ENCODE assay signal across 1 cellular context in the genomic region with DNA sequence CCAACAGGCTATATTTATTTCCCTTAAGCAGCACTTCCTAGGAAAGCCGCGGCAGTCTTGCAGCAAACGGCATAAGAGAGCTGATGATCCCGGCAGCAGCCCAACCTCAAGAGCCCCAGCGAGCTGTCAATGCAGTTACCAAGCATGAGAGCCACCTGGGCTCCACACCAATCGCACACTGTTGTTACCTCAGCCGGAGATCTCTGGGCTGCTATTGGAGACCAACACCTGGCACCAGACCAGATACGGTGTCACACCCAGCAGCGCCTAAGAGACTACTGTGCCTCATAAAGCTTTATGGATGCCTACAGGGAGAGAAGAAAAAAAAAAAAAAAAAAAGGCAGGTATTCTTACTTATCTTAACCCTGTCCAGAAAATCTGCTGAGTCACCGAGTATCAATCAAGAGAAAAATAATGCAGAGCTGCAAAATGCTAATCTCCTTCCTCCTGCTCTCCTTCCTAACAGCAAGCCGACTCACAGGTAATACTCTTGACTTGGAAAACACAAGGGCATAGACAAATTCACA.
TF ChIP-seq lines count a peak whose summit lies in the region.

No MANE protein-coding gene starts in this region.

TF ChIP-seq in K562, 482 proteins besides CTCF, POLR2A, EP300 and RAD21 (continues in another document):
- peak; percentile 98 for TF ChIP-seq NFE2 (IDR thresholded peaks at IDR 0.05; ENCODE audit: low read depth)
- TF ChIP-seq BACH1 (tag; IDR thresholded peaks at IDR 0.05), result peak; percentile 96
- peak; percentile 27; the same call in 1 of the 2 replicates for TF ChIP-seq ATF7 (IDR thresholded peaks at IDR 0.05)
- TF ChIP-seq, protein P1, sequence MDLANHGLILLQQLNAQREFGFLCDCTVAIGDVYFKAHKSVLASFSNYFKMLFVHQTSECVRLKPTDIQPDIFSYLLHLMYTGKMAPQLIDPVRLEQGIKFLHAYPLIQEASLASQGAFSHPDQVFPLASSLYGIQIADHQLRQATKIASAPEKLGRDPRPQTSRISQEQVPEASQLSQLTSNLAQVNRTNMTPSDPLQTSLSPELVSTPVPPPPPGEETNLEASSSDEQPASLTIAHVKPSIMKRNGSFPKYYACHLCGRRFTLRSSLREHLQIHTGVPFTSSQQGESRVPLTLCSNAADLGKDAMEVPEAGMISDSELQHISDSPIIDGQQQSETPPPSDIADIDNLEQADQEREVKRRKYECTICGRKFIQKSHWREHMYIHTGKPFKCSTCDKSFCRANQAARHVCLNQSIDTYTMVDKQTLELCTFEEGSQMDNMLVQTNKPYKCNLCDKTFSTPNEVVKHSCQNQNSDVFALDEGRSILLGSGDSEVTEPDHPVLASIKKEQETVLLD (IDR thresholded peaks at IDR 0.05), result peak; percentile 45; the same call in 1 of the 2 replicates
- peak; percentile 95 for TF ChIP-seq DPF2 (IDR thresholded peaks at IDR 0.05)
- TF ChIP-seq NR4A1 (CRISPR knock-in tag; IDR thresholded peaks at IDR 0.05), result no peak
- 0 out of 2 replicates have a peak, but pooled peaks have one; percentile 40 for TF ChIP-seq NR4A1 (tag; IDR thresholded peaks at IDR 0.05)
- TF ChIP-seq BMI1 (IDR thresholded peaks at IDR 0.05; ENCODE audit: low read length), result no peak
- 0 out of 2 replicates have a peak, but pooled peaks have one; percentile 16 for TF ChIP-seq ARID2 (IDR thresholded peaks at IDR 0.05)
- peak; percentile 96 for TF ChIP-seq MAFK (IDR thresholded peaks at IDR 0.05; ENCODE audit: low read length)
- peak; percentile 50 to 52; a peak in 3 of 4 replicates for TF ChIP-seq TRIM24 (IDR thresholded peaks at IDR 0.05)
- TF ChIP-seq L3MBTL2 (IDR thresholded peaks at IDR 0.05), result peak; percentile 33; the same call in 1 of the 2 replicates
- 0 out of 2 replicates have a peak, but pooled peaks have one; percentile 24 for TF ChIP-seq BCOR (IDR thresholded peaks at IDR 0.05)
- TF ChIP-seq FOSL1 (tag; conservative IDR thresholded peaks at IDR 0.05), result peak; percentile 46; the same call in 1 of the 2 replicates
- TF ChIP-seq, protein P2, sequence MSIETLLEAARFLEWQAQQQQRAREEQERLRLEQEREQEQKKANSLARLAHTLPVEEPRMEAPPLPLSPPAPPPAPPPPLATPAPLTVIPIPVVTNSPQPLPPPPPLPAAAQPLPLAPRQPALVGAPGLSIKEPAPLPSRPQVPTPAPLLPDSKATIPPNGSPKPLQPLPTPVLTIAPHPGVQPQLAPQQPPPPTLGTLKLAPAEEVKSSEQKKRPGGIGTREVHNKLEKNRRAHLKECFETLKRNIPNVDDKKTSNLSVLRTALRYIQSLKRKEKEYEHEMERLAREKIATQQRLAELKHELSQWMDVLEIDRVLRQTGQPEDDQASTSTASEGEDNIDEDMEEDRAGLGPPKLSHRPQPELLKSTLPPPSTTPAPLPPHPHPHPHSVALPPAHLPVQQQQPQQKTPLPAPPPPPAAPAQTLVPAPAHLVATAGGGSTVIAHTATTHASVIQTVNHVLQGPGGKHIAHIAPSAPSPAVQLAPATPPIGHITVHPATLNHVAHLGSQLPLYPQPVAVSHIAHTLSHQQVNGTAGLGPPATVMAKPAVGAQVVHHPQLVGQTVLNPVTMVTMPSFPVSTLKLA (conservative IDR thresholded peaks at IDR 0.05), result 0 out of 4 replicates have a peak, but pooled peaks of 1 of the 2 experiments have one; percentile 16
- peak; percentile 99 for TF ChIP-seq MAFG (tag; conservative IDR thresholded peaks at IDR 0.05)
- TF ChIP-seq, protein P3, sequence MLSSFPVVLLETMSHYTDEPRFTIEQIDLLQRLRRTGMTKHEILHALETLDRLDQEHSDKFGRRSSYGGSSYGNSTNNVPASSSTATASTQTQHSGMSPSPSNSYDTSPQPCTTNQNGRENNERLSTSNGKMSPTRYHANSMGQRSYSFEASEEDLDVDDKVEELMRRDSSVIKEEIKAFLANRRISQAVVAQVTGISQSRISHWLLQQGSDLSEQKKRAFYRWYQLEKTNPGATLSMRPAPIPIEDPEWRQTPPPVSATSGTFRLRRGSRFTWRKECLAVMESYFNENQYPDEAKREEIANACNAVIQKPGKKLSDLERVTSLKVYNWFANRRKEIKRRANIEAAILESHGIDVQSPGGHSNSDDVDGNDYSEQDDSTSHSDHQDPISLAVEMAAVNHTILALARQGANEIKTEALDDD (IDR thresholded peaks at IDR 0.05), result 0 out of 2 replicates have a peak, but pooled peaks have one; percentile 23
- peak in 1 of 2 experiments; percentile 69; a peak in 1 of 4 replicates for TF ChIP-seq ARNT (IDR thresholded peaks at IDR 0.05)
- TF ChIP-seq EP400 (IDR thresholded peaks at IDR 0.05), result peak; percentile 38
- TF ChIP-seq HDAC3 (IDR thresholded peaks at IDR 0.05; ENCODE audit: borderline replicate concordance, partially characterized antibody), result no peak
- TF ChIP-seq, protein P4, sequence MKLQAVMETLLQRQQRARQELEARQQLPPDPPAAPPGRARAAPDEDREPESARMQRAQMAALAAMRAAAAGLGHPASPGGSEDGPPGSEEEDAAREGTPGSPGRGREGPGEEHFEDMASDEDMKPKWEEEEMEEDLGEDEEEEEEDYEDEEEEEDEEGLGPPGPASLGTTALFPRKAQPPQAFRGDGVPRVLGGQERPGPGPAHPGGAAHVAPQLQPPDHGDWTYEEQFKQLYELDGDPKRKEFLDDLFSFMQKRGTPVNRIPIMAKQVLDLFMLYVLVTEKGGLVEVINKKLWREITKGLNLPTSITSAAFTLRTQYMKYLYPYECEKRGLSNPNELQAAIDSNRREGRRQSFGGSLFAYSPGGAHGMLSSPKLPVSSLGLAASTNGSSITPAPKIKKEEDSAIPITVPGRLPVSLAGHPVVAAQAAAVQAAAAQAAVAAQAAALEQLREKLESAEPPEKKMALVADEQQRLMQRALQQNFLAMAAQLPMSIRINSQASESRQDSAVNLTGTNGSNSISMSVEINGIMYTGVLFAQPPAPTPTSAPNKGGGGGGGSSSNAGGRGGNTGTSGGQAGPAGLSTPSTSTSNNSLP (IDR thresholded peaks at IDR 0.05; ENCODE audit: borderline replicate concordance, low read depth, low read length), result 0 out of 2 replicates have a peak, but pooled peaks have one; percentile 59
- TF ChIP-seq NELFE (IDR thresholded peaks at IDR 0.05; ENCODE audit: insufficient read depth, insufficient read length), result no peak
- TF ChIP-seq, protein P5, sequence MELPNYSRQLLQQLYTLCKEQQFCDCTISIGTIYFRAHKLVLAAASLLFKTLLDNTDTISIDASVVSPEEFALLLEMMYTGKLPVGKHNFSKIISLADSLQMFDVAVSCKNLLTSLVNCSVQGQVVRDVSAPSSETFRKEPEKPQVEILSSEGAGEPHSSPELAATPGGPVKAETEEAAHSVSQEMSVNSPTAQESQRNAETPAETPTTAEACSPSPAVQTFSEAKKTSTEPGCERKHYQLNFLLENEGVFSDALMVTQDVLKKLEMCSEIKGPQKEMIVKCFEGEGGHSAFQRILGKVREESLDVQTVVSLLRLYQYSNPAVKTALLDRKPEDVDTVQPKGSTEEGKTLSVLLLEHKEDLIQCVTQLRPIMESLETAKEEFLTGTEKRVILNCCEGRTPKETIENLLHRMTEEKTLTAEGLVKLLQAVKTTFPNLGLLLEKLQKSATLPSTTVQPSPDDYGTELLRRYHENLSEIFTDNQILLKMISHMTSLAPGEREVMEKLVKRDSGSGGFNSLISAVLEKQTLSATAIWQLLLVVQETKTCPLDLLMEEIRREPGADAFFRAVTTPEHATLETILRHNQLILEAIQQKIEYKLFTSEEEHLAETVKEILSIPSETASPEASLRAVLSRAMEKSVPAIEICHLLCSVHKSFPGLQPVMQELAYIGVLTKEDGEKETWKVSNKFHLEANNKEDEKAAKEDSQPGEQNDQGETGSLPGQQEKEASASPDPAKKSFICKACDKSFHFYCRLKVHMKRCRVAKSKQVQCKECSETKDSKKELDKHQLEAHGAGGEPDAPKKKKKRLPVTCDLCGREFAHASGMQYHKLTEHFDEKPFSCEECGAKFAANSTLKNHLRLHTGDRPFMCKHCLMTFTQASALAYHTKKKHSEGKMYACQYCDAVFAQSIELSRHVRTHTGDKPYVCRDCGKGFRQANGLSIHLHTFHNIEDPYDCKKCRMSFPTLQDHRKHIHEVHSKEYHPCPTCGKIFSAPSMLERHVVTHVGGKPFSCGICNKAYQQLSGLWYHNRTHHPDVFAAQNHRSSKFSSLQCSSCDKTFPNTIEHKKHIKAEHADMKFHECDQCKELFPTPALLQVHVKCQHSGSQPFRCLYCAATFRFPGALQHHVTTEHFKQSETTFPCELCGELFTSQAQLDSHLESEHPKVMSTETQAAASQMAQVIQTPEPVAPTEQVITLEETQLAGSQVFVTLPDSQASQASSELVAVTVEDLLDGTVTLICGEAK (IDR thresholded peaks at IDR 0.05), result peak; percentile 92
- TF ChIP-seq, protein P5 (CRISPR knock-in tag; IDR thresholded peaks at IDR 0.05), result peak; percentile 92
- peak; percentile 12 to 29; a peak in 1 of 4 replicates for TF ChIP-seq KDM1A (IDR thresholded peaks at IDR 0.05)
- peak; percentile 38; the same call in 1 of the 2 replicates for TF ChIP-seq TAL1 (IDR thresholded peaks at IDR 0.05)
- no peak for TF ChIP-seq CAMTA2 (CRISPR knock-in tag; conservative IDR thresholded peaks at IDR 0.05)
- TF ChIP-seq SMAD4 (CRISPR knock-in tag; conservative IDR thresholded peaks at IDR 0.05), result peak; percentile 50
- TF ChIP-seq ZNF384 (IDR thresholded peaks at IDR 0.05; ENCODE audit: low read depth, low read length), result peak; percentile 97
- TF ChIP-seq, protein P6, sequence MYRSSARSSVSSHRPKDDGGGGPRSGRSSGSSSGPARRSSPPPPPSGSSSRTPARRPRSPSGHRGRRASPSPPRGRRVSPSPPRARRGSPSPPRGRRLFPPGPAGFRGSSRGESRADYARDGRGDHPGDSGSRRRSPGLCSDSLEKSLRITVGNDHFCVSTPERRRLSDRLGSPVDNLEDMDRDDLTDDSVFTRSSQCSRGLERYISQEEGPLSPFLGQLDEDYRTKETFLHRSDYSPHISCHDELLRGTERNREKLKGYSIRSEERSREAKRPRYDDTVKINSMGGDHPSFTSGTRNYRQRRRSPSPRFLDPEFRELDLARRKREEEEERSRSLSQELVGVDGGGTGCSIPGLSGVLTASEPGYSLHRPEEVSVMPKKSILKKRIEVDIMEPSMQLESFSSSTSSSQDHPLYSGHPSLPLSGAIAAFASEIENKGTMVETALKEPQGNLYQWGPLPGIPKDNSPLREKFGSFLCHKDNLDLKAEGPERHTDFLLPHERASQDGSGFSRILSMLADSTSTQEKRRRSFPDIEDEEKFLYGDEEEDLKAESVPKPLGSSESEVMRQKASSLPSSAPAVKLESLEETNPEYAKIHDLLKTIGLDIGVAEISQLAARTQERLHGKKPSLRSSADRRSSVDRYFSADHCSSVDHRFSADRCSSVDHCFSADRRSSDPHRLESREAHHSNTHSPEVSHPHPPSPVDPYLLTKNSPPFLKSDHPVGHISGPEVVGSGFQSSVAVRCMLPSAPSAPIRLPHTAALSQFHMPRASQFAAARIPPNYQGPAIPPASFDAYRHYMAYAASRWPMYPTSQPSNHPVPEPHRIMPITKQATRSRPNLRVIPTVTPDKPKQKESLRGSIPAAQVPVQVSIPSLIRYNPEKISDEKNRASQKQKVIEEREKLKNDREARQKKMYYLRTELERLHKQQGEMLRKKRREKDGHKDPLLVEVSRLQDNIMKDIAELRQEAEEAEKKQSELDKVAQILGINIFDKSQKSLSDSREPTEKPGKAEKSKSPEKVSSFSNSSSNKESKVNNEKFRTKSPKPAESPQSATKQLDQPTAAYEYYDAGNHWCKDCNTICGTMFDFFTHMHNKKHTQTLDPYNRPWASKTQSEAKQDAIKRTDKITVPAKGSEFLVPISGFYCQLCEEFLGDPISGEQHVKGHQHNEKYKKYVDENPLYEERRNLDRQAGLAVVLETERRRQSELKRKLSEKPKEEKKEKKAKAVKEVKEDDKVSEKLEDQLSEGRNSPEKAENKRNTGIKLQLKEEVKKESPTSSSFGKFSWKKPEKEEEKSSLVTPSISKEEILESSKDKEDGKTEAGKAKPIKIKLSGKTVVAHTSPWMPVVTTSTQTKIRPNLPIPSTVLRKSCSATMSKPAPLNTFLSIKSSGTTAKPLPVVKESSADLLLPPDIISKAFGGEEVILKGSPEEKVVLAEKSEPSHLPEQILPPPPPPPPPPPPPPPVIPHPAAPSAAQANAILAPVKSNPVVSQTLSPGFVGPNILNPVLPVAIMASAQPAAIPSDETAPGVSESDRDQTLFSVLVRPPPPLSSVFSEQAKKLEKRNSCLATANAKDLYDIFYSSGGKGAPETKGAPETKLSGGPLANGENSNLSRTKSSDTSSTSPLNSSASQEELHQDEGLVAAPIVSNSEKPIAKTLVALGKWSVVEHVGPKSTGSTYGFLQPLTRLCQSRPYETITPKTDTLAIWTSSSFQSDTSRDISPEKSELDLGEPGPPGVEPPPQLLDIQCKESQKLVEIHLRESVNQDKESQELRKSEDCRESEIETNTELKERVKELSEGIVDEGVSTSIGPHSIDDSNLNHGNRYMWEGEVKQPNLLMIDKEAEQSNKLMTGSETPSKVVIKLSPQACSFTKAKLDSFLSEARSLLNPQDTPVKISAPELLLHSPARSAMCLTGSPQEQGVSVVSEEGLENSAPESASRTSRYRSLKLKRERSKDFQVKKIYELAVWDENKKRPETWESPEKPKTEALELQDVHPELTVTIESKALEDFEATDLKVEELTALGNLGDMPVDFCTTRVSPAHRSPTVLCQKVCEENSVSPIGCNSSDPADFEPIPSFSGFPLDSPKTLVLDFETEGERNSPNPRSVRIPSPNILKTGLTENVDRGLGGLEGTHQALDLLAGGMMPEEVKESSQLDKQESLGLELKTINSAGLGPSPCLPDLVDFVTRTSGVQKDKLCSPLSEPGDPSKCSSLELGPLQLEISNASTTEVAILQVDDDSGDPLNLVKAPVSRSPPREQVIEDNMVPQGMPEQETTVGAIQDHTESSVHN (IDR thresholded peaks at IDR 0.05; ENCODE audit: borderline replicate concordance in 1 of 2, low read depth in 1 of 2), result peak in 1 of 2 experiments; percentile 56; a peak in 1 of 4 replicates
- peak; percentile 27; the same call in 1 of the 2 replicates for TF ChIP-seq TCF3 (CRISPR knock-in tag; IDR thresholded peaks at IDR 0.05)
- TF ChIP-seq SMARCA4 (IDR thresholded peaks at IDR 0.05), result peak; percentile 91
- no peak for TF ChIP-seq HSF4 (CRISPR knock-in tag; IDR thresholded peaks at IDR 0.05; ENCODE audit: borderline replicate concordance)
